15 cellular contexts compared by ENCODE assay signal in genomic region chr14:91313154-91313850, GRCh38.
DNase-seq lines count a peak whose midpoint lies in the region; ATAC-seq and TF ChIP-seq lines count a peak whose summit lies in the region.
"Had no signal": no experiment of that assay in that cellular context is flagged by ENCODE, and none has a peak within 500 bp of the region (broad histone marks: within the 10 kb centered on the region; RNA-seq: fewer than 3 reads in every experiment).

No MANE protein-coding gene starts in this region.

- H3K4me3 Mint-ChIP-seq in activated T-cell treated with anti-CD3 and anti-CD28 coated beads, Interleukin-2, amount 50 U/mL, for 72 hours = peak overlapping the region; percentile 23 to 49
- peak overlapping the region in 1 of 4 donors; percentile 49 for H3K4me3 Mint-ChIP-seq in IgD-negative memory B cell
- no peak overlapping the region for H3K4me3 Mint-ChIP-seq in activated naive CD8-positive, alpha-beta T cell treated with anti-CD3 and anti-CD28 coated beads, Interleukin-2, amount 10 ng/mL, durations not matched to agents 7 days and 5 days
- no peak overlapping the region for H3K4me3 Mint-ChIP-seq in progenitor cell of endocrine pancreas (ENCODE audit: low read depth)
- H3K4me3 Mint-ChIP-seq: HFFc6 had no signal

- H3K27ac Mint-ChIP-seq in activated T-cell treated with anti-CD3 and anti-CD28 coated beads, Interleukin-2, amount 50 U/mL, for 72 hours = peak overlapping the region; percentile 69
- H3K27ac Mint-ChIP-seq in IgD-negative memory B cell = peak overlapping the region in 2 of 3 donors; percentile 28 to 84
- peak overlapping the region; percentile 76 for H3K27ac Mint-ChIP-seq in activated naive CD8-positive, alpha-beta T cell treated with anti-CD3 and anti-CD28 coated beads, Interleukin-2, amount 10 ng/mL, durations not matched to agents 7 days and 5 days
- H3K27ac Mint-ChIP-seq in progenitor cell of endocrine pancreas = peak overlapping the region; percentile 87
- H3K27ac Mint-ChIP-seq: HFFc6 had no signal

- no peaks in the 10 kb centered on the region for H3K27me3 Mint-ChIP-seq in activated T-cell treated with anti-CD3 and anti-CD28 coated beads, Interleukin-2, amount 50 U/mL, for 72 hours (ENCODE audit: low read depth)
- H3K27me3 Mint-ChIP-seq in IgD-negative memory B cell (peaks cover 2% of the 10 kb centered on the region), progenitor cell of endocrine pancreas (no peaks in the 10 kb centered on the region)
- H3K27me3 Mint-ChIP-seq in activated naive CD8-positive, alpha-beta T cell treated with anti-CD3 and anti-CD28 coated beads, Interleukin-2, amount 10 ng/mL, durations not matched to agents 7 days and 5 days = no peaks in the 10 kb centered on the region

- POLR2A ChIA-PET in activated naive CD8-positive, alpha-beta T cell treated with anti-CD3 and anti-CD28 coated beads, Interleukin-2, amount 10 ng/mL, durations not matched to agents 7 days and 5 days (lab: Charles Lee) = interaction anchor here (0.6 to 1.3 kb wide), 4 partner anchors 16 to 104 kb away, joined by 3 to 5 read pairs (median 4); partner anchors contain the start of gene CCDC88C

- no peak for TF ChIP-seq CTCF in progenitor cell of endocrine pancreas (IDR thresholded peaks at IDR 0.05; ENCODE audit: unreplicated experiment)

- no peak for DNase-seq in activated T-cell treated with anti-CD3 and anti-CD28 coated beads, Interleukin-2, amount 50 U/mL, for 72 hours
- DNase-seq in activated T-cell treated with anti-CD3 and anti-CD28 coated beads, Interleukin-2, amount 50 U/mL, for 48 hours = no peak
- no peak for DNase-seq in activated naive CD8-positive, alpha-beta T cell treated with anti-CD3 and anti-CD28 coated beads, Interleukin-2, amount 10 ng/mL, durations not matched to agents 7 days and 5 days
- DNase-seq in progenitor cell of endocrine pancreas (ENCODE audit: low spot score, unreplicated experiment) (no peak), NOMO-1 (lab: John Stamatoyannopoulos, UW; ENCODE audit: unreplicated experiment in 2 of 2) (no peak), globus pallidus (ENCODE audit: low spot score) (no peak), ureter (ENCODE audit: low spot score) (no peak)
- DNase-seq: activated gamma-delta T cell; effector memory CD4-positive, alpha-beta T cell; HFFc6; left colon; NCI-H1092; NCI-H524 treated with DMSO at 0.1 percent for 48 hours had no signal

- ATAC-seq in activated T-cell treated with anti-CD3 and anti-CD28 coated beads, Interleukin-2, amount 50 U/mL, for 72 hours (replicated peaks in 1 of 2) = no peak
- ATAC-seq in activated naive CD8-positive, alpha-beta T cell treated with anti-CD3 and anti-CD28 coated beads, Interleukin-2, amount 10 ng/mL, durations not matched to agents 7 days and 5 days (ENCODE audit: low read depth) = no peak
- ATAC-seq: left colon, Right ventricle myocardium inferior had no signal

- H3K36me3 Mint-ChIP-seq in activated T-cell treated with anti-CD3 and anti-CD28 coated beads, Interleukin-2, amount 50 U/mL, for 72 hours (ENCODE audit: insufficient read depth in 2 of 2) = peaks cover 28 to 42% of the 10 kb centered on the region in 2 donors
- H3K36me3 Mint-ChIP-seq in IgD-negative memory B cell = peaks cover 16% of the 10 kb centered on the region
- peaks cover 56% of the 10 kb centered on the region for H3K36me3 Mint-ChIP-seq in activated naive CD8-positive, alpha-beta T cell treated with anti-CD3 and anti-CD28 coated beads, Interleukin-2, amount 10 ng/mL, durations not matched to agents 7 days and 5 days
- H3K36me3 Mint-ChIP-seq in progenitor cell of endocrine pancreas (ENCODE audit: insufficient read depth) = peaks cover 41% of the 10 kb centered on the region

- no peaks in the 10 kb centered on the region for H3K9me3 Mint-ChIP-seq in activated T-cell treated with anti-CD3 and anti-CD28 coated beads, Interleukin-2, amount 50 U/mL, for 72 hours
- H3K9me3 Mint-ChIP-seq in IgD-negative memory B cell = no peaks in the 10 kb centered on the region
- no peaks in the 10 kb centered on the region for H3K9me3 Mint-ChIP-seq in activated naive CD8-positive, alpha-beta T cell treated with anti-CD3 and anti-CD28 coated beads, Interleukin-2, amount 10 ng/mL, durations not matched to agents 7 days and 5 days
- no peaks in the 10 kb centered on the region for H3K9me3 Mint-ChIP-seq in progenitor cell of endocrine pancreas (ENCODE audit: low read depth)
- H3K9me3 Mint-ChIP-seq: HFFc6 had no signal

- peaks cover 90% of the 10 kb centered on the region for H3K4me1 Mint-ChIP-seq in activated T-cell treated with anti-CD3 and anti-CD28 coated beads, Interleukin-2, amount 50 U/mL, for 72 hours (ENCODE audit: low read depth)
- H3K4me1 Mint-ChIP-seq in IgD-negative memory B cell (peaks cover 35 to 54% (median 48%) of the 10 kb centered on the region in 3 donors), progenitor cell of endocrine pancreas (ENCODE audit: low read depth) (no peaks in the 10 kb centered on the region)
- H3K4me1 Mint-ChIP-seq in activated naive CD8-positive, alpha-beta T cell treated with anti-CD3 and anti-CD28 coated beads, Interleukin-2, amount 10 ng/mL, durations not matched to agents 7 days and 5 days = peaks cover 62% of the 10 kb centered on the region

Comparison
In these comparisons a context has a peak if more than half of its experiments do, and no peak if none do; other contexts are left out.
1. H3K4me3 Mint-ChIP-seq: peak in activated T-cell treated with anti-CD3 and anti-CD28 coated beads, Interleukin-2, amount 50 U/mL, for 72 hours (2 of 2); none in activated naive CD8-positive, alpha-beta T cell treated with anti-CD3 and anti-CD28 coated beads, Interleukin-2, amount 10 ng/mL, durations not matched to agents 7 days and 5 days (single experiment) and progenitor cell of endocrine pancreas (single experiment).
2. Peak in every context shown above with its lines, with median percentiles within 50 percentile points of each other: H3K27ac Mint-ChIP-seq.